Comparison of ENCODE assay signal across 1 cellular context in genomic region chr22:29784451-29785361, GRCh38.
TF ChIP-seq lines count a peak whose summit lies in the region.

No MANE protein-coding gene starts in this region.

TF ChIP-seq in HepG2, 621 proteins besides CTCF, POLR2A, EP300 and RAD21 (continues in another document):
- no peak for TF ChIP-seq ZUFSP (CRISPR knock-in tag; IDR thresholded peaks at IDR 0.05; ENCODE audit: borderline replicate concordance)
- no peak for TF ChIP-seq ZNF224 (CRISPR knock-in tag; IDR thresholded peaks at IDR 0.05)
- no peak for TF ChIP-seq THAP7 (CRISPR knock-in tag; IDR thresholded peaks at IDR 0.05)
- no peak for TF ChIP-seq MLLT10 (CRISPR knock-in tag; IDR thresholded peaks at IDR 0.05)
- TF ChIP-seq ZMAT5 (CRISPR knock-in tag; IDR thresholded peaks at IDR 0.05; ENCODE audit: borderline replicate concordance, low read depth), result no peak
- TF ChIP-seq ZNF687 (CRISPR knock-in tag; IDR thresholded peaks at IDR 0.05), result peak; percentile 21; the same call in 1 of the 2 replicates
- no peak for TF ChIP-seq MAFG (CRISPR knock-in tag; IDR thresholded peaks at IDR 0.05)
- peak; percentile 37; the same call in 1 of the 2 replicates for TF ChIP-seq ZNF362 (CRISPR knock-in tag; IDR thresholded peaks at IDR 0.05; ENCODE audit: borderline replicate concordance)
- TF ChIP-seq MXD3 (CRISPR knock-in tag; IDR thresholded peaks at IDR 0.05), result no peak
- 0 out of 2 replicates have a peak, but pooled peaks have one; percentile 6 for TF ChIP-seq HNF4A (CRISPR knock-in tag; IDR thresholded peaks at IDR 0.05)
- TF ChIP-seq FOXM1 (CRISPR knock-in tag; IDR thresholded peaks at IDR 0.05), result no peak
- TF ChIP-seq GMEB2 (CRISPR knock-in tag; IDR thresholded peaks at IDR 0.05; ENCODE audit: low read depth), result no peak
- TF ChIP-seq ZNF777 (CRISPR knock-in tag; IDR thresholded peaks at IDR 0.05), result no peak
- TF ChIP-seq ZNF816 (CRISPR knock-in tag; IDR thresholded peaks at IDR 0.05; ENCODE audit: borderline replicate concordance), result no peak
- TF ChIP-seq BCL6 (CRISPR knock-in tag; IDR thresholded peaks at IDR 0.05), result no peak
- no peak for TF ChIP-seq HMGXB4 (CRISPR knock-in tag; IDR thresholded peaks at IDR 0.05; ENCODE audit: borderline replicate concordance in 1 of 2, low read depth in 1 of 2)
- TF ChIP-seq MXD1 (CRISPR knock-in tag; IDR thresholded peaks at IDR 0.05), result no peak
- no peak for TF ChIP-seq FOXO4 (CRISPR knock-in tag; conservative IDR thresholded peaks at IDR 0.05)
- TF ChIP-seq RBM22 (optimal IDR thresholded peaks at IDR 0.05; ENCODE audit: low read length), result no peak
- no peak for TF ChIP-seq ZNF318 (CRISPR knock-in tag; IDR thresholded peaks at IDR 0.05)
- peak; percentile 87 for TF ChIP-seq ZNF652 (CRISPR knock-in tag; IDR thresholded peaks at IDR 0.05; ENCODE audit: borderline replicate concordance, low read depth)
- no peak for TF ChIP-seq ZNF784 (CRISPR knock-in tag; IDR thresholded peaks at IDR 0.05; ENCODE audit: borderline replicate concordance)
- no peak for TF ChIP-seq ZNF552 (CRISPR knock-in tag; IDR thresholded peaks at IDR 0.05; ENCODE audit: borderline replicate concordance)
- no peak for TF ChIP-seq NR1H2 (CRISPR knock-in tag; IDR thresholded peaks at IDR 0.05; ENCODE audit: borderline replicate concordance, low read depth)
- no peak for TF ChIP-seq ZNF17 (CRISPR knock-in tag; IDR thresholded peaks at IDR 0.05)
- TF ChIP-seq ATRX (CRISPR knock-in tag; IDR thresholded peaks at IDR 0.05; ENCODE audit: borderline replicate concordance), result no peak
- no peak for TF ChIP-seq ZFP37 (CRISPR knock-in tag; IDR thresholded peaks at IDR 0.05; ENCODE audit: borderline replicate concordance)
